ENCODE assay signal across 8 cellular contexts in genomic region chr9:38362912-38363588, GRCh38. TPM values are rescaled to one million over a fixed set of nuclear protein-coding genes. Genes with fewer than 3 reads are reported as not detected.
DNase-seq lines count a peak whose midpoint lies in the region; ATAC-seq and TF ChIP-seq lines count a peak whose summit lies in the region.

No MANE protein-coding gene starts in this region.

- 37 to 51% (median 38%) methylated on average over 19 to 20 of the region's 20 CpGs for WGBS in adrenal gland, 4 donors
- WGBS in heart right ventricle, 2 donors: 40 to 42% methylated on average over 20 of the region's 20 CpGs

- intact Hi-C loops in adrenal gland (cut with DNase I) (loop anchor here (5.0 to 10.0 kb wide), 2 partner anchors 276 to 448 kb away; no protein-coding TSS in a partner anchor), heart right ventricle (cut with DNase I) (loop anchor here in 9 of 10 donors (2.0 to 10.0 kb wide), 8 partner anchors 268 to 618 kb away; no protein-coding TSS in a partner anchor)

- H3K27ac ChIP-seq in adrenal gland (peak overlapping the region in 1 of 5 donors; percentile 15), heart right ventricle (no peak overlapping the region)

- TF ChIP-seq CTCF in AG10803 (conservative IDR thresholded peaks at IDR 0.05; ENCODE audit: low read length): peak; percentile 87
- TF ChIP-seq CTCF in GM13976 (IDR thresholded peaks at IDR 0.05; ENCODE audit: borderline replicate concordance, control extremely low read depth, extremely low read depth, insufficient read depth, missing control alignments): no peak
- peak; percentile 53 to 92 (median 72) for TF ChIP-seq CTCF in adrenal gland (IDR thresholded peaks at IDR 0.05)
- peak; percentile 14 to 77 (median 65) for TF ChIP-seq CTCF in heart right ventricle (IDR thresholded peaks at IDR 0.05)

- no peaks in the 10 kb centered on the region for H3K27me3 ChIP-seq in adrenal gland
- H3K27me3 ChIP-seq in heart right ventricle: no peaks in the 10 kb centered on the region

- TF ChIP-seq POLR2A in adrenal gland (IDR thresholded peaks at IDR 0.05): no peak

- ATAC-seq in heart right ventricle (peak; percentile 70 to 88 (median 82)), HG02759 (IDR thresholded peaks at IDR 0.05; ENCODE audit: unreplicated experiment) (no peak)

- H3K36me3 ChIP-seq in adrenal gland (replicated peaks in 1 of 2) (no peaks in the 10 kb centered on the region), heart right ventricle (no peaks in the 10 kb centered on the region)

- in situ Hi-C loops in GM13976 (cut with MboI; ENCODE audit: low sequenced_read_pairs, unreplicated experiment): loop anchor here (10.0 to 25.0 kb wide), 3 partner anchors 278 to 626 kb away; partner anchors contain the start of gene SLC25A51

- H3K9me3 ChIP-seq in adrenal gland (replicated peaks in 1 of 3) (no peaks in the 10 kb centered on the region), heart right ventricle (no peaks in the 10 kb centered on the region)

- H3K4me3 ChIP-seq in AG10803 (ENCODE audit: low read length) (peak overlapping the region; percentile 35), adrenal gland (no peak overlapping the region), heart right ventricle (peak overlapping the region in 1 of 10 donors; percentile 3)

- H3K4me1 ChIP-seq in adrenal gland (replicated peaks in 1 of 2): peaks cover 0 to 6% of the 10 kb centered on the region in 2 donors
- peaks cover 0 to 7% (median 0%) of the 10 kb centered on the region in 9 donors for H3K4me1 ChIP-seq in heart right ventricle

- peak; percentile 87 for DNase-seq in AG10803 (ENCODE audit: low read depth)
- DNase-seq in GM13976 (ENCODE audit: low spot score): peak; percentile 55
- peak; percentile 59 for DNase-seq in HS-27A (ENCODE audit: low read depth)
- peak; percentile 71 for DNase-seq in NCI-H774 (lab: John Stamatoyannopoulos, UW)
- peak; percentile 39 to 72 (median 66) for DNase-seq in adrenal gland
- peak in 1 of 2 donors; percentile 41 for DNase-seq in heart right ventricle
- DNase-seq in retina: peak; percentile 75

RNA-seq across cellular contexts. Expression of gene ALDH1B1, which starts 29.5 kb away (rescaled TPM):
- 10 to 100 TPM; 15.5 to 46.8 (median 19.3) TPM for total RNA-seq in adrenal gland
- 10 to 100 TPM in 1 of 3 donors, 1 to 10 TPM in 2; 4.4 to 41.4 (median 6.2) TPM for polyA plus RNA-seq in adrenal gland
- 10 to 100 TPM; 12.1 to 30.2 (median 18.9) TPM for total RNA-seq in heart right ventricle
- 10 to 100 TPM in 1 of 2 donors, 1 to 10 TPM in 1; 4.0 to 15.7 TPM for polyA plus RNA-seq in heart right ventricle
